ENCODE assay signal across 20 cellular contexts in the genomic region with DNA sequence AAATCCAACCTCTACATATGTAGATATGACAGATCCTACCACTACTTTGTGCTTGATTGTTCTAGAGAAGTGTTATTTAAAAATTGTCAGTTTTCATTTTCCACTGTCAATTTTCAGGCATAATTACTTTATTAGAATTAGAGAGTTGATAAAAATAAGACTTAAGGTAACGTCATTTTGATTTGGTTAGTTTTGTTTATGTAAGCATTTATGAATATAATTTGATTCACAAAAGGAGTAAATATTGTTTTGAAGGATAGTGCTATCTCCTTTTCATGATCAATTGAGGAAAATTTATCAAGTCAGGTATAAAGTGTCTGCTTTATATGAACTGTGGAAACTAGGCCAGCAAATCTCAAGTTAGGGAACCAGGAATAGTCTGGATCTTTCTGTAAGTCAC.
DNase-seq lines count a peak whose midpoint lies in the region; FAIRE-seq and TF ChIP-seq lines count a peak whose summit lies in the region.
"Had no signal": no experiment of that assay in that cellular context is flagged by ENCODE, and none has a peak within 500 bp of the region (broad histone marks: within the 10 kb centered on the region; RNA-seq: fewer than 3 reads in every experiment).

No MANE protein-coding gene starts in this region.

- H3K27me3 Mint-ChIP-seq in nephron (ENCODE audit: low read depth): no peaks in the 10 kb centered on the region
- H3K27me3 Mint-ChIP-seq: CD4-positive, alpha-beta T cell had no signal

- DNase-seq in coronary artery (ENCODE audit: low spot score): no peak
- no peak for DNase-seq in urothelium cell line (ENCODE audit: low spot score)
- no peak for DNase-seq in activated CD4-positive, alpha-beta T cell treated with anti-CD3 and anti-CD28 coated beads, Interleukin-2, amount 50 U/mL, for 48 hours
- no peak for DNase-seq in NCI-H1092 (lab: John Stamatoyannopoulos, UW)
- no peak for DNase-seq in stimulated activated CD4-positive, alpha-beta T cell treated with anti-CD3 and anti-CD28 coated beads, Interleukin-4, amount 100 ng/mL, for 4 hours
- DNase-seq: ACHN; CD4-positive, alpha-beta T cell; COR-L47; DMS79; H7; NCI-H1105; NCI-H2029 treated with DMSO at 0.1 percent for 48 hours; NCI-H226; NCI-H510A treated with DMSO at 0.1 percent for 48 hours; NCI-H748 treated with DMSO at 0.1 percent for 48 hours; NK-92 treated with Interleukin-12 subunit alpha and Interleukin-12 subunit beta, amount 100 ng/mL, for 24 hours had no signal

- peak overlapping the region; percentile 40 to 86 (median 64) for H3K27ac Mint-ChIP-seq in nephron
- H3K27ac Mint-ChIP-seq: CD4-positive, alpha-beta T cell had no signal

- peaks cover 5% of the 10 kb centered on the region for H3K9me3 Mint-ChIP-seq in nephron
- H3K9me3 Mint-ChIP-seq: CD4-positive, alpha-beta T cell had no signal

- H3K4me1 ChIP-seq in HEK293 (ENCODE audit: control insufficient read depth, insufficient read depth, low read length): peaks cover 23% of the 10 kb centered on the region
- H3K4me1 ChIP-seq: BLaER1 had no signal

- H3K27ac ChIP-seq in HEK293 (ENCODE audit: extremely low read depth, low read depth, low read length) (peak overlapping the region; percentile 44; the same call in 1 of the 2 replicates), coronary artery (peak overlapping the region; percentile 6 to 39)
- H3K27ac ChIP-seq: BLaER1, KMS-11 had no signal

- POLR2A ChIA-PET in HEK293 (lab: Yijun Ruan, JAX): no interaction called here

- peak; percentile 30 for FAIRE-seq in urothelium cell line (lab: Jason Lieb, UNC)

- no peak overlapping the region for H3K4me3 Mint-ChIP-seq in nephron
- H3K4me3 Mint-ChIP-seq: CD4-positive, alpha-beta T cell had no signal

- H3K9me3 ChIP-seq in HEK293 (ENCODE audit: control insufficient read depth, insufficient read depth, low read depth, low read length): no peaks in the 10 kb centered on the region

- no peak overlapping the region for H3K4me3 ChIP-seq in HEK293 (ENCODE audit: low read depth, low read length)
- no peak overlapping the region for H3K4me3 ChIP-seq in coronary artery
- H3K4me3 ChIP-seq: BLaER1 had no signal

- CTCF ChIA-PET in HEK293 (lab: Yijun Ruan, JAX): interaction anchor here (0.6 to 2.1 kb wide), 4 partner anchors 12 to 1284 kb away, joined by 3 to 6 read pairs (median 3); no protein-coding TSS in a partner anchor

- peaks cover 33% of the 10 kb centered on the region for H3K4me1 Mint-ChIP-seq in nephron

- no peaks in the 10 kb centered on the region for H3K36me3 ChIP-seq in HEK293 (ENCODE audit: control insufficient read depth in 2 of 2, insufficient read depth in 1 of 2, low read length in 2 of 2)
- H3K36me3 ChIP-seq: BLaER1 had no signal

- peaks cover 24% of the 10 kb centered on the region for H3K36me3 Mint-ChIP-seq in nephron (ENCODE audit: low read depth)

- TF ChIP-seq CTCF in HEK293 (tag by site-specific recombination; IDR thresholded peaks at IDR 0.05): no peak
- no peak for TF ChIP-seq CTCF in coronary artery (IDR thresholded peaks at IDR 0.05)
- TF ChIP-seq CTCF in nephron (IDR thresholded peaks at IDR 0.05; ENCODE audit: unreplicated experiment in 3 of 3): no peak

TF ChIP-seq in HEK293, 187 proteins besides CTCF, POLR2A, EP300 and RAD21:
- TF ChIP-seq ZNF785 (tag by site-specific recombination; IDR thresholded peaks at IDR 0.05) (no peak), GFI1B (tag by site-specific recombination; IDR thresholded peaks at IDR 0.05) (no peak), MZF1 (tag by site-specific recombination; IDR thresholded peaks at IDR 0.05; ENCODE audit: borderline replicate concordance) (no peak), WT1 (tag by site-specific recombination; IDR thresholded peaks at IDR 0.05) (no peak), TRIM28 (IDR thresholded peaks at IDR 0.05; ENCODE audit: borderline replicate concordance, low read length) (no peak), ZNF132 (tag by site-specific recombination; IDR thresholded peaks at IDR 0.05; ENCODE audit: borderline replicate concordance) (no peak), KLF8 (tag by site-specific recombination; IDR thresholded peaks at IDR 0.05) (no peak), ZNF473 (tag by site-specific recombination; IDR thresholded peaks at IDR 0.05) (no peak), ZNF202 (tag by site-specific recombination; IDR thresholded peaks at IDR 0.05; ENCODE audit: borderline replicate concordance) (no peak), ZNF791 (tag by site-specific recombination; IDR thresholded peaks at IDR 0.05) (no peak), ZBTB7A (tag by site-specific recombination; IDR thresholded peaks at IDR 0.05; ENCODE audit: low read depth) (no peak), ZNF544 (tag by site-specific recombination; IDR thresholded peaks at IDR 0.05) (no peak), ZNF521 (tag by site-specific recombination; IDR thresholded peaks at IDR 0.05) (no peak), KLF9 (tag by site-specific recombination; IDR thresholded peaks at IDR 0.05; ENCODE audit: low read depth) (no peak), ZNF423 (tag by site-specific recombination; IDR thresholded peaks at IDR 0.05) (no peak), ZNF10 (tag by site-specific recombination; IDR thresholded peaks at IDR 0.05) (no peak)
- TF ChIP-seq, protein P1, sequence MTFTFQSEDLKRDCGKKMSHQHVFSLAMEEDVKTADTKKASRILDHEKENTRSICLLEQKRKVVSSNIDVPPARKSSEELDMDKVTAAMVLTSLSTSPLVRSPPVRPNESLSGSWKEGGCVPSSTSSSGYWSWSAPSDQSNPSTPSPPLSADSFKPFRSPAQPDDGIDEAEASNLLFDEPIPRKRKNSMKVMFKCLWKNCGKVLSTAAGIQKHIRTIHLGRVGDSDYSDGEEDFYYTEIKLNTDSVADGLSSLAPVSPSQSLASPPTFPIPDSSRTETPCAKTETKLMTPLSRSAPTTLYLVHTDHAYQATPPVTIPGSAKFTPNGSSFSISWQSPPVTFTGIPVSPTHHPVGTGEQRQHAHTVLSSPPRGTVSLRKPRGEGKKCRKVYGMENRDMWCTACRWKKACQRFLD (tag by site-specific recombination; IDR thresholded peaks at IDR 0.05): no peak
- TF ChIP-seq, protein P2, sequence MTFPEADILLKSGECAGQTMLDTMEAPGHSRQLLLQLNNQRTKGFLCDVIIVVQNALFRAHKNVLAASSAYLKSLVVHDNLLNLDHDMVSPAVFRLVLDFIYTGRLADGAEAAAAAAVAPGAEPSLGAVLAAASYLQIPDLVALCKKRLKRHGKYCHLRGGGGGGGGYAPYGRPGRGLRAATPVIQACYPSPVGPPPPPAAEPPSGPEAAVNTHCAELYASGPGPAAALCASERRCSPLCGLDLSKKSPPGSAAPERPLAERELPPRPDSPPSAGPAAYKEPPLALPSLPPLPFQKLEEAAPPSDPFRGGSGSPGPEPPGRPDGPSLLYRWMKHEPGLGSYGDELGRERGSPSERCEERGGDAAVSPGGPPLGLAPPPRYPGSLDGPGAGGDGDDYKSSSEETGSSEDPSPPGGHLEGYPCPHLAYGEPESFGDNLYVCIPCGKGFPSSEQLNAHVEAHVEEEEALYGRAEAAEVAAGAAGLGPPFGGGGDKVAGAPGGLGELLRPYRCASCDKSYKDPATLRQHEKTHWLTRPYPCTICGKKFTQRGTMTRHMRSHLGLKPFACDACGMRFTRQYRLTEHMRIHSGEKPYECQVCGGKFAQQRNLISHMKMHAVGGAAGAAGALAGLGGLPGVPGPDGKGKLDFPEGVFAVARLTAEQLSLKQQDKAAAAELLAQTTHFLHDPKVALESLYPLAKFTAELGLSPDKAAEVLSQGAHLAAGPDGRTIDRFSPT (tag by site-specific recombination; IDR thresholded peaks at IDR 0.05): no peak
- TF ChIP-seq, protein P3, sequence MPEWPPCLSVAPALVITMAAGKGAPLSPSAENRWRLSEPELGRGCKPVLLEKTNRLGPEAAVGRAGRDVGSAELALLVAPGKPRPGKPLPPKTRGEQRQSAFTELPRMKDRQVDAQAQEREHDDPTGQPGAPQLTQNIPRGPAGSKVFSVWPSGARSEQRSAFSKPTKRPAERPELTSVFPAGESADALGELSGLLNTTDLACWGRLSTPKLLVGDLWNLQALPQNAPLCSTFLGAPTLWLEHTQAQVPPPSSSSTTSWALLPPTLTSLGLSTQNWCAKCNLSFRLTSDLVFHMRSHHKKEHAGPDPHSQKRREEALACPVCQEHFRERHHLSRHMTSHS (tag by site-specific recombination; IDR thresholded peaks at IDR 0.05): no peak
- TF ChIP-seq, protein P4, sequence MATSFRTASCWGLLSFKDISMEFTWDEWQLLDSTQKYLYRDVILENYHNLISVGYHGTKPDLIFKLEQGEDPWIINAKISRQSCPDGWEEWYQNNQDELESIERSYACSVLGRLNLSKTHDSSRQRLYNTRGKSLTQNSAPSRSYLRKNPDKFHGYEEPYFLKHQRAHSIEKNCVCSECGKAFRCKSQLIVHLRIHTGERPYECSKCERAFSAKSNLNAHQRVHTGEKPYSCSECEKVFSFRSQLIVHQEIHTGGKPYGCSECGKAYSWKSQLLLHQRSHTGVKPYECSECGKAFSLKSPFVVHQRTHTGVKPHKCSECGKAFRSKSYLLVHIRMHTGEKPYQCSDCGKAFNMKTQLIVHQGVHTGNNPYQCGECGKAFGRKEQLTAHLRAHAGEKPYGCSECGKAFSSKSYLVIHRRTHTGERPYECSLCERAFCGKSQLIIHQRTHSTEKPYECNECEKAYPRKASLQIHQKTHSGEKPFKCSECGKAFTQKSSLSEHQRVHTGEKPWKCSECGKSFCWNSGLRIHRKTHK (tag by site-specific recombination; IDR thresholded peaks at IDR 0.05): no peak
TF ChIP-seq in HEK293: peak in this region for 0.
